1 cellular context compared by ENCODE assay signal in the genomic region with DNA sequence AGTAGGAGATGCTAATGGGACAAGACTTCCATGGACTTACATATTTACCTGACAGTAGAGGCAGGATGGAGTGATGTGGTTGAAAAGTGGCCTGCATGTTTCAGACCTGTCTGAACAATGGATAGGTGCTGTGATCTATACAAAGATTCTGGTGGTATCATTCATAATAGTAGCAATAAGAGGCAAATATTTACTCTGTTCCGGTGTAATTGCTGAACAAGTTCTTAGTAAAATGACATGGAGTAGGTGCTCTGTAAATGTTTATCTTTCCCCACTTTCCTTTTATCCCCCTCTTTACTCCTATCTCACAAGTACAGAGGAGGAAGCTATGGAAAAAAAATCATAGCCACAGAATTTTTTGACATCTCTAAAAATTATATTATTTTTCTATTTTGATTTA.
TF ChIP-seq lines count a peak whose summit lies in the region.

No MANE protein-coding gene starts in this region.

TF ChIP-seq in A549, 52 proteins besides CTCF, POLR2A, EP300 and RAD21:
- TF ChIP-seq FOSB (CRISPR knock-in tag; IDR thresholded peaks at IDR 0.05), result no peak
- no peak for TF ChIP-seq HEYL (CRISPR knock-in tag; IDR thresholded peaks at IDR 0.05)
- TF ChIP-seq KDM1A (IDR thresholded peaks at IDR 0.05; ENCODE audit: low read depth), result no peak
- no peak for TF ChIP-seq TP53 (CRISPR knock-in tag; IDR thresholded peaks at IDR 0.05)
- TF ChIP-seq, protein P1, sequence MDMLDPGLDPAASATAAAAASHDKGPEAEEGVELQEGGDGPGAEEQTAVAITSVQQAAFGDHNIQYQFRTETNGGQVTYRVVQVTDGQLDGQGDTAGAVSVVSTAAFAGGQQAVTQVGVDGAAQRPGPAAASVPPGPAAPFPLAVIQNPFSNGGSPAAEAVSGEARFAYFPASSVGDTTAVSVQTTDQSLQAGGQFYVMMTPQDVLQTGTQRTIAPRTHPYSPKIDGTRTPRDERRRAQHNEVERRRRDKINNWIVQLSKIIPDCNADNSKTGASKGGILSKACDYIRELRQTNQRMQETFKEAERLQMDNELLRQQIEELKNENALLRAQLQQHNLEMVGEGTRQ (IDR thresholded peaks at IDR 0.05), result no peak
- no peak for TF ChIP-seq CHD2 (IDR thresholded peaks at IDR 0.05; ENCODE audit: low read length, partially characterized antibody)
- TF ChIP-seq JUN (IDR thresholded peaks at IDR 0.05), result no peak
- TF ChIP-seq MYC (IDR thresholded peaks at IDR 0.05; ENCODE audit: borderline replicate concordance, low read length), result no peak
- TF ChIP-seq, protein P2, sequence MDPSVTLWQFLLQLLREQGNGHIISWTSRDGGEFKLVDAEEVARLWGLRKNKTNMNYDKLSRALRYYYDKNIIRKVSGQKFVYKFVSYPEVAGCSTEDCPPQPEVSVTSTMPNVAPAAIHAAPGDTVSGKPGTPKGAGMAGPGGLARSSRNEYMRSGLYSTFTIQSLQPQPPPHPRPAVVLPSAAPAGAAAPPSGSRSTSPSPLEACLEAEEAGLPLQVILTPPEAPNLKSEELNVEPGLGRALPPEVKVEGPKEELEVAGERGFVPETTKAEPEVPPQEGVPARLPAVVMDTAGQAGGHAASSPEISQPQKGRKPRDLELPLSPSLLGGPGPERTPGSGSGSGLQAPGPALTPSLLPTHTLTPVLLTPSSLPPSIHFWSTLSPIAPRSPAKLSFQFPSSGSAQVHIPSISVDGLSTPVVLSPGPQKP (IDR thresholded peaks at IDR 0.05; ENCODE audit: low read depth, low read length), result no peak
- no peak for TF ChIP-seq ESRRA (IDR thresholded peaks at IDR 0.05; ENCODE audit: borderline replicate concordance, low read length)
